Comparison of ENCODE assay signal across 8 cellular contexts in genomic region chr1:33455537-33456301, GRCh38. TPM values are rescaled to one million over a fixed set of nuclear protein-coding genes. Genes with fewer than 3 reads are reported as not detected.
DNase-seq lines count a peak whose midpoint lies in the region; ATAC-seq and TF ChIP-seq lines count a peak whose summit lies in the region.

No MANE protein-coding gene starts in this region.

- no peak overlapping the region for H3K4me3 ChIP-seq in CD4-positive, CD25-positive, alpha-beta regulatory T cell (ENCODE audit: low read depth, low read length)
- H3K4me3 ChIP-seq in NB4 (ENCODE audit: low read depth, low read length): no peak overlapping the region
- H3K4me3 ChIP-seq in lung: no peak overlapping the region
- H3K4me3 ChIP-seq in testis: no peak overlapping the region

- no peaks in the 10 kb centered on the region for H3K9me3 ChIP-seq in CD4-positive, CD25-positive, alpha-beta regulatory T cell (ENCODE audit: control insufficient read depth in 2 of 2, low read length in 2 of 2)
- H3K9me3 ChIP-seq in lung (ENCODE audit: control insufficient read depth in 2 of 2, insufficient read depth in 1 of 2, low read length in 1 of 2) (no peaks in the 10 kb centered on the region), testis (no peaks in the 10 kb centered on the region)

- no peak overlapping the region for H3K4me3 Mint-ChIP-seq in CD4-positive, CD25-positive, alpha-beta regulatory T cell
- peak overlapping the region; percentile 66 for H3K4me3 Mint-ChIP-seq in dendritic cell treated with granulocyte-macrophage colony-stimulating factor and Interleukin-4, amounts not matched to agents 40 ng/mL and 50 ng/mL, for 4 days

- peaks cover 4% of the 10 kb centered on the region for H3K27me3 ChIP-seq in CD4-positive, CD25-positive, alpha-beta regulatory T cell (ENCODE audit: control insufficient read depth, insufficient read depth, low read length)
- H3K27me3 ChIP-seq in lung (ENCODE audit: control insufficient read depth, insufficient read depth) (no peaks in the 10 kb centered on the region), testis (no peaks in the 10 kb centered on the region)

- peaks cover 0 to 5% (median 2%) of the 10 kb centered on the region in 4 donors for H3K4me1 Mint-ChIP-seq in CD4-positive, CD25-positive, alpha-beta regulatory T cell
- peaks cover 55% of the 10 kb centered on the region for H3K4me1 Mint-ChIP-seq in dendritic cell treated with granulocyte-macrophage colony-stimulating factor and Interleukin-4, amounts not matched to agents 40 ng/mL and 50 ng/mL, for 4 days (ENCODE audit: low read depth)

- peak overlapping the region in 1 of 3 donors; percentile 1 for H3K27ac Mint-ChIP-seq in CD4-positive, CD25-positive, alpha-beta regulatory T cell
- H3K27ac Mint-ChIP-seq in dendritic cell treated with granulocyte-macrophage colony-stimulating factor and Interleukin-4, amounts not matched to agents 40 ng/mL and 50 ng/mL, for 4 days: peak overlapping the region; percentile 83

- no peaks in the 10 kb centered on the region for H3K36me3 Mint-ChIP-seq in CD4-positive, CD25-positive, alpha-beta regulatory T cell
- no peaks in the 10 kb centered on the region for H3K36me3 Mint-ChIP-seq in dendritic cell treated with granulocyte-macrophage colony-stimulating factor and Interleukin-4, amounts not matched to agents 40 ng/mL and 50 ng/mL, for 4 days (ENCODE audit: low read depth)

- H3K9me3 Mint-ChIP-seq in CD4-positive, CD25-positive, alpha-beta regulatory T cell: peaks cover 0 to 2% (median 0%) of the 10 kb centered on the region in 7 donors
- no peaks in the 10 kb centered on the region for H3K9me3 Mint-ChIP-seq in dendritic cell treated with granulocyte-macrophage colony-stimulating factor and Interleukin-4, amounts not matched to agents 40 ng/mL and 50 ng/mL, for 4 days

- intact Hi-C loops in dendritic cell treated with granulocyte-macrophage colony-stimulating factor and Interleukin-4, amounts not matched to agents 40 ng/mL and 50 ng/mL, for 4 days (cut with micrococcal nuclease): loop anchor here (10.0 kb wide), 1 partner anchor 71 kb away; no protein-coding TSS in a partner anchor
- intact Hi-C loops in testis (cut with DNase I; ENCODE audit: low total_unique reads): no loop called here

- DNase-seq in CD4-positive, CD25-positive, alpha-beta regulatory T cell: peak in 2 of 3 donors; percentile 11 to 64
- DNase-seq in NB4 (ENCODE audit: low read depth) (peak; percentile 85), SW480 (ENCODE audit: low spot score) (peak; percentile 82), lung (ENCODE audit: low spot score) (no peak), testis (peak; percentile 60)

- whole genome bisulfite sequencing in lung, 2 donors: 21 to 36% methylated on average over 6 of the region's 6 CpGs
- WGBS in testis, 2 donors: 51 to 62% methylated on average over 6 of the region's 6 CpGs

- TF ChIP-seq CTCF in NB4 (IDR thresholded peaks at IDR 0.05; ENCODE audit: low read depth, low read length) (peak; percentile 85), lung (IDR thresholded peaks at IDR 0.05; ENCODE audit: control extremely low read depth, extremely low read depth) (peak; percentile 10), testis (IDR thresholded peaks at IDR 0.05) (peak in 2 of 3 experiments; percentile 23 to 38)

- H3K27me3 Mint-ChIP-seq in CD4-positive, CD25-positive, alpha-beta regulatory T cell: peaks cover 21% of the 10 kb centered on the region
- peaks cover under 1% of the 10 kb centered on the region for H3K27me3 Mint-ChIP-seq in dendritic cell treated with granulocyte-macrophage colony-stimulating factor and Interleukin-4, amounts not matched to agents 40 ng/mL and 50 ng/mL, for 4 days

- no peaks in the 10 kb centered on the region for H3K36me3 ChIP-seq in CD4-positive, CD25-positive, alpha-beta regulatory T cell (ENCODE audit: control insufficient read depth, insufficient read depth, low read length)
- no peaks in the 10 kb centered on the region for H3K36me3 ChIP-seq in lung (ENCODE audit: control insufficient read depth in 2 of 2, insufficient read depth in 2 of 2, low read length in 2 of 2)
- no peaks in the 10 kb centered on the region for H3K36me3 ChIP-seq in testis (ENCODE audit: low read depth, missing control alignments)

- TF ChIP-seq POLR2A in NB4 (IDR thresholded peaks at IDR 0.05; ENCODE audit: extremely low read depth, insufficient read length) (no peak), testis (IDR thresholded peaks at IDR 0.05) (no peak)

- no peaks in the 10 kb centered on the region for H3K4me1 ChIP-seq in CD4-positive, CD25-positive, alpha-beta regulatory T cell (ENCODE audit: control insufficient read depth, insufficient read depth, low read length, poor library complexity, severe bottlenecking)
- H3K4me1 ChIP-seq in lung (ENCODE audit: control insufficient read depth in 2 of 2, insufficient read depth in 2 of 2, low read length in 2 of 2): peaks cover 0 to 8% of the 10 kb centered on the region in 2 donors
- no peaks in the 10 kb centered on the region for H3K4me1 ChIP-seq in testis

- H3K27ac ChIP-seq in CD4-positive, CD25-positive, alpha-beta regulatory T cell (ENCODE audit: insufficient read depth, low read length, poor library complexity, severe bottlenecking): no peak overlapping the region
- H3K27ac ChIP-seq in lung (ENCODE audit: low read depth in 1 of 2, low read length in 1 of 2) (peak overlapping the region in 1 of 2 donors; percentile 38), testis (no peak overlapping the region)

- ATAC-seq in CD4-positive, CD25-positive, alpha-beta regulatory T cell (ENCODE audit: low read depth in 2 of 2): peak; percentile 45 to 71
- peak; percentile 71 for ATAC-seq in GM18907 (IDR thresholded peaks at IDR 0.05; ENCODE audit: unreplicated experiment)
- ATAC-seq in lung (ENCODE audit: insufficient read depth, low FRiP score): no peak
- no peak for ATAC-seq in GM18867 (IDR thresholded peaks at IDR 0.05; ENCODE audit: unreplicated experiment)

RNA-seq across cellular contexts. Expression of gene ZSCAN20, which starts 16.7 kb away (rescaled TPM):
- total RNA-seq in CD4-positive, CD25-positive, alpha-beta regulatory T cell: 0.94 TPM
- polyA plus RNA-seq in CD4-positive, CD25-positive, alpha-beta regulatory T cell: under 1 TPM in 2 of 4 donors, not detected in 2; 0.17 to 0.35 TPM
- total RNA-seq in lung (1 to 10 TPM; 4.9 to 5.7 TPM), testis (10 to 100 TPM in 1 of 2 donors, 1 to 10 TPM in 1; 9.8 to 10.1 TPM)
- polyA plus RNA-seq in lung (1 to 10 TPM in 1 of 2 donors, under 1 TPM in 1; 0.67 to 1.4 TPM), testis (ENCODE audit: insufficient read depth, low read depth, low replicate concordance) (4.5 TPM)

RNA-seq across cellular contexts. Expression of gene PHC2, which starts 24.8 kb away (rescaled TPM):
- 34.8 TPM for total RNA-seq in CD4-positive, CD25-positive, alpha-beta regulatory T cell
- polyA plus RNA-seq in CD4-positive, CD25-positive, alpha-beta regulatory T cell: 10 to 100 TPM in 3 of 4 donors, 1 to 10 TPM in 1; 9.7 to 28.2 (median 16.7) TPM
- total RNA-seq in lung (100 to 1,000 TPM in 1 of 2 donors, 10 to 100 TPM in 1; 79.9 to 141 TPM), testis (100 to 1,000 TPM; 121 to 130 TPM)
- polyA plus RNA-seq in lung (100 to 1,000 TPM; 102 to 311 TPM), testis (ENCODE audit: insufficient read depth, low read depth, low replicate concordance) (178 TPM)

Comparison
In these comparisons a context has a peak if more than half of its experiments do, and no peak if none do; other contexts are left out.
1. ATAC-seq: peak in CD4-positive, CD25-positive, alpha-beta regulatory T cell (2 of 2) and GM18907 (single experiment); none in lung (single experiment) and GM18867 (single experiment).
2. CTCF ChIP-seq: peak in every context shown above with its lines; median percentile 85 in NB4; 30 in testis; 10 in lung.